In genomic region chr9:91359083-91359482, GRCh38 we compare ENCODE assay signal across 16 cellular contexts. TPM values are rescaled to one million over a fixed set of nuclear protein-coding genes. Genes with fewer than 3 reads are reported as not detected.
A peak's percentile ranks its signal among the peaks of the same experiment; 100 is the strongest.
DNase-seq lines count a peak whose midpoint lies in the region; ATAC-seq and TF ChIP-seq lines count a peak whose summit lies in the region.
"Had no signal": no experiment of that assay in that cellular context is flagged by ENCODE, and none has a peak within 500 bp of the region (broad histone marks: within the 10 kb centered on the region; RNA-seq: fewer than 3 reads in every experiment).

No MANE protein-coding gene starts in this region.

- H3K9me3 ChIP-seq in mesenchymal stem cell (ENCODE audit: control insufficient read depth, low read length) = no peaks in the 10 kb centered on the region
- no peaks in the 10 kb centered on the region for H3K9me3 ChIP-seq in left lung
- H3K9me3 ChIP-seq: BE2C, left ventricle myocardium inferior, suprapubic skin had no signal

- no peak overlapping the region for H2BK120ac ChIP-seq in mesenchymal stem cell (ENCODE audit: low read depth, low read length)

- peaks cover 58% of the 10 kb centered on the region for H3K36me3 Mint-ChIP-seq in activated CD8-positive, alpha-beta T cell treated with anti-CD3 and anti-CD28 coated beads for 36 hours (ENCODE audit: low read depth)

- no peak overlapping the region for H3K4me2 ChIP-seq in mesenchymal stem cell (ENCODE audit: low read length, poor library complexity, severe bottlenecking)

- TF ChIP-seq CTCF in activated CD8-positive, alpha-beta T cell treated with anti-CD3 and anti-CD28 coated beads for 36 hours (IDR thresholded peaks at IDR 0.05) = no peak
- no peak for TF ChIP-seq CTCF in left lung (IDR thresholded peaks at IDR 0.05)

- H3K36me3 ChIP-seq in mesenchymal stem cell (ENCODE audit: control insufficient read depth in 1 of 2, insufficient read depth in 2 of 2, low read depth in 1 of 2, low read length in 2 of 2) = peaks cover 3 to 33% of the 10 kb centered on the region in 2 experiments
- H3K36me3 ChIP-seq in H7 (replicated peaks; ENCODE audit: control insufficient read depth, insufficient read depth, low read length) = peaks cover 4% of the 10 kb centered on the region
- peaks cover 0 to 5% of the 10 kb centered on the region in 2 donors for H3K36me3 ChIP-seq in left lung

- H3K27me3 ChIP-seq in mesenchymal stem cell (ENCODE audit: control insufficient read depth in 1 of 2, insufficient read depth in 1 of 2, low read length in 2 of 2) = no peaks in the 10 kb centered on the region
- no peaks in the 10 kb centered on the region for H3K27me3 ChIP-seq in H7 (ENCODE audit: control insufficient read depth, insufficient read depth, low read length)
- no peaks in the 10 kb centered on the region for H3K27me3 ChIP-seq in left lung
- H3K27me3 ChIP-seq: BE2C, suprapubic skin had no signal

- H3K4me1 Mint-ChIP-seq in activated CD8-positive, alpha-beta T cell treated with anti-CD3 and anti-CD28 coated beads for 36 hours (ENCODE audit: low read depth) = peaks cover 63% of the 10 kb centered on the region

- DNase-seq in CD1c-positive myeloid dendritic cell (ENCODE audit: extremely low spot score) (peak; percentile 37), G401 (ENCODE audit: low spot score) (peak; percentile 3), mesenchymal stem cell (no peak), ACHN (no peak), H7 (no peak), left lung (no peak)
- DNase-seq in activated CD8-positive, alpha-beta T cell treated with anti-CD3 and anti-CD28 coated beads for 36 hours = no peak
- DNase-seq: activated CD8-positive, alpha-beta memory T cell treated with anti-CD3 and anti-CD28 coated beads for 24 hours; BE2C; left ventricle myocardium inferior; NCI-H1417; NCI-H2227 treated with DMSO at 0.1 percent for 48 hours; SIG-M5; T-helper 9 cell had no signal

- in situ Hi-C loops in G401 (cut with HindIII; ENCODE audit: low sequenced_read_pairs) = no loop called here
- in situ Hi-C loops in ACHN (cut with HindIII; ENCODE audit: low pct_ligation_motif_present, low pct_unique_long_range_greater_than_20kb, low sequenced_read_pairs) = no loop called here

- H3K79me1 ChIP-seq in mesenchymal stem cell (replicated peaks; ENCODE audit: low read length, poor library complexity, severe bottlenecking) = peaks cover 22% of the 10 kb centered on the region

- H2AFZ ChIP-seq in mesenchymal stem cell (ENCODE audit: low read depth, low read length) = no peak overlapping the region

- peak overlapping the region; percentile 89 for H3K4me3 Mint-ChIP-seq in activated CD8-positive, alpha-beta T cell treated with anti-CD3 and anti-CD28 coated beads for 36 hours

- H3K9me3 Mint-ChIP-seq in activated CD8-positive, alpha-beta T cell treated with anti-CD3 and anti-CD28 coated beads for 36 hours = no peaks in the 10 kb centered on the region

- POLR2A ChIA-PET in activated CD8-positive, alpha-beta T cell treated with anti-CD3 and anti-CD28 coated beads for 36 hours (lab: Charles Lee) = interaction anchor here (0.7 to 5.4 kb wide), 15 partner anchors 9 to 229 kb away, joined by 3 to 32 read pairs (median 6); partner anchors contain the start of gene NFIL3

- no peak overlapping the region for H3K4ac ChIP-seq in mesenchymal stem cell (ENCODE audit: low read depth in 1 of 2, low read length in 2 of 2)

- peak; percentile 27 for ATAC-seq in activated CD8-positive, alpha-beta T cell treated with anti-CD3 and anti-CD28 coated beads for 36 hours
- no peak for ATAC-seq in left lung

- no peak overlapping the region for H3K23ac ChIP-seq in mesenchymal stem cell (ENCODE audit: low read length in 2 of 2)

- H3K4me1 ChIP-seq in mesenchymal stem cell (ENCODE audit: control insufficient read depth, insufficient read depth, low read depth, low read length) = peaks cover 2% of the 10 kb centered on the region
- H3K4me1 ChIP-seq in left lung = peaks cover 11 to 31% of the 10 kb centered on the region in 2 donors

- H2BK5ac ChIP-seq in mesenchymal stem cell (ENCODE audit: low read depth, low read length, poor library complexity, severe bottlenecking) = no peak overlapping the region

- peak overlapping the region; percentile 87 for H3K27ac Mint-ChIP-seq in activated CD8-positive, alpha-beta T cell treated with anti-CD3 and anti-CD28 coated beads for 36 hours

- H3K18ac ChIP-seq in mesenchymal stem cell (ENCODE audit: low read depth in 1 of 2, low read length in 2 of 2) = no peak overlapping the region

- WGBS in mesenchymal stem cell = 90% methylated on average over 1 of the region's 2 CpGs

- no peak overlapping the region for H2AK5ac ChIP-seq in mesenchymal stem cell (ENCODE audit: low read length, severe bottlenecking)

- H3K27me3 Mint-ChIP-seq in activated CD8-positive, alpha-beta T cell treated with anti-CD3 and anti-CD28 coated beads for 36 hours = no peaks in the 10 kb centered on the region

- H4K91ac ChIP-seq in mesenchymal stem cell (ENCODE audit: low read length) = no peak overlapping the region

- H3K27ac ChIP-seq in mesenchymal stem cell (ENCODE audit: low read length, poor library complexity, severe bottlenecking) (no peak overlapping the region), left lung (no peak overlapping the region)
- H3K27ac ChIP-seq: HL-60, left ventricle myocardium inferior, suprapubic skin had no signal

- H4K8ac ChIP-seq in mesenchymal stem cell (ENCODE audit: low read length) = no peak overlapping the region

- CTCF ChIA-PET in activated CD8-positive, alpha-beta T cell treated with anti-CD3 and anti-CD28 coated beads for 36 hours (lab: Charles Lee) = interaction anchor here (1.0 to 5.7 kb wide), 8 partner anchors 8 to 443 kb away, joined by 3 to 32 read pairs (median 4); partner anchors contain the start of gene NFIL3

- H2BK12ac ChIP-seq in mesenchymal stem cell (ENCODE audit: low read length in 2 of 2) = no peak overlapping the region

- H3K4me3 ChIP-seq in mesenchymal stem cell (ENCODE audit: insufficient read depth in 1 of 2, low read depth in 1 of 2, low read length in 2 of 2) (peak overlapping the region in 1 of 2 experiments; percentile 7), H7 (ENCODE audit: insufficient read depth, low read depth, low read length) (no peak overlapping the region), left lung (no peak overlapping the region)
- H3K4me3 ChIP-seq: suprapubic skin had no signal

- H3K9ac ChIP-seq in mesenchymal stem cell (ENCODE audit: low read length) = peak overlapping the region; percentile 4

- H3K14ac ChIP-seq in mesenchymal stem cell (ENCODE audit: low read length in 2 of 2) = no peak overlapping the region

- intact Hi-C loops in activated CD8-positive, alpha-beta T cell treated with anti-CD3 and anti-CD28 coated beads for 36 hours (cut with micrococcal nuclease) = loop anchor here (5.0 to 10.0 kb wide), 4 partner anchors 58 to 324 kb away; no protein-coding TSS in a partner anchor
- intact Hi-C loops in left lung (cut with DNase I) = no loop called here

- no peak overlapping the region for H2BK15ac ChIP-seq in mesenchymal stem cell (ENCODE audit: low read depth, poor library complexity, severe bottlenecking)

RNA-seq across cellular contexts. Expression of gene AUH, which starts 2.6 kb away (rescaled TPM):
- 15.1 and 20.1 TPM in 2 replicates for total RNA-seq in G401 (2014; rRNA removed; shearing (Covaris generic))
- 10 to 100 TPM; 30.8 to 31.1 TPM for total RNA-seq in activated CD8-positive, alpha-beta T cell treated with anti-CD3 and anti-CD28 coated beads for 36 hours
- polyA plus RNA-seq in mesenchymal stem cell (2013, experiment 1 of 2) = 5.8 TPM
- 6.0 TPM for polyA plus RNA-seq in mesenchymal stem cell (2013, experiment 2 of 2)
- 24.4 and 28.3 TPM in 2 replicates for total RNA-seq in H7 (2014; rRNA removed; shearing (Covaris generic))
- total RNA-seq in left lung = 10 to 100 TPM; 13.6 to 16.8 TPM

Comparison
In these comparisons a context has a peak if more than half of its experiments do, and no peak if none do; other contexts are left out.
1. DNase-seq: peak in CD1c-positive myeloid dendritic cell (single experiment) and G401 (single experiment); none in activated CD8-positive, alpha-beta T cell treated with anti-CD3 and anti-CD28 coated beads for 36 hours (single experiment), mesenchymal stem cell (single experiment), ACHN (single experiment), H7 (single experiment) and left lung (0 of 2).